In the genomic region with DNA sequence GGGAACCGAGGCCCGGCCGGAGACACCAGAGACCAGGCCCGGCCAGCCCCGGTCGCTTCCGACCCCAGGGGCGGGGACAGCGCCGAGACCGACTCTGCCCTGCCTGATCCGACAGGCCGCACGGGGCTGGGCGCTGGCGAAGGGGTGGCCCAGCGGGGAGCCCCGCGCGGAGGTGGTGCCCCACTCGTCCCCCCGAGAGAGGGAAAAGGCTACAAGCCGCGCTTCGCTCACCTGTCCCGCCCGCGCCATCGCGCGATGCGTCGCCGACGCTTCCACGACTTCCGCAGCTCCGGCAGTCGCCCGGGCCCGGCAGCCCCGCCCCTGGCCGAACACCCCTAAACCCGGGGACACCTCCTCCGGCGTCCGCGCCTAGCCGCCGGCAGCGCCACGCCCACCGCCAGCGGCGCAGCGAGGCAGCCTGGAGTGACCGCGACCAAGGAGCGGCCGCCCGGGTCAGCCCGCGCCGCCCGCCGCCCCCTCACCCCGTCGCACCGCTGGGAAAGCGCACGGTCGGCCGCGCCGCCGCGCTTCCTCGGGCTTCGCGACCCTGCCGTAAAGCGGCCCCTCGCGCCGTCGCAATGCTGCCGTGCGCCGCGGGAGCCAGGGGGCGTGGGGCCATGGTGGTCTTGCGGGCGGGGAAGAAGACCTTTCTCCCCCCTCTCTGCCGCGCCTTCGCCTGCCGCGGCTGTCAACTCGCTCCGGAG, we compare ENCODE assay signal across 1 cellular context.
TF ChIP-seq lines count a peak whose summit lies in the region.

Gene BAG5, minus strand, starts transcription at position 273 of the 704 bp plus-strand sequence. CDS start 1,493 bp downstream, outside the sequence.
A gene with protein sequence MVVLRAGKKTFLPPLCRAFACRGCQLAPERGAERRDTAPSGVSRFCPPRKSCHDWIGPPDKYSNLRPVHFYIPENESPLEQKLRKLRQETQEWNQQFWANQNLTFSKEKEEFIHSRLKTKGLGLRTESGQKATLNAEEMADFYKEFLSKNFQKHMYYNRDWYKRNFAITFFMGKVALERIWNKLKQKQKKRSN (plus strand): TSS at position 576 of the 704 bp plus-strand sequence. CDS start 42 bp downstream, at position 618.

TF ChIP-seq in K562, 482 proteins besides CTCF, POLR2A, EP300 and RAD21 (continued from another document and continues in another):
- TF ChIP-seq ZBTB40 (IDR thresholded peaks at IDR 0.05) (0 out of 2 replicates have a peak, but pooled peaks have one; percentile 16), ZBTB40 (CRISPR knock-in tag; IDR thresholded peaks at IDR 0.05) (no peak), SRSF9 (IDR thresholded peaks at IDR 0.05; ENCODE audit: borderline replicate concordance, low read depth, low read length) (no peak), CREB3L1 (IDR thresholded peaks at IDR 0.05; ENCODE audit: borderline replicate concordance, low read depth) (peak; percentile 87), ARID1B (IDR thresholded peaks at IDR 0.05) (no peak), ESRRB (CRISPR knock-in tag; IDR thresholded peaks at IDR 0.05; ENCODE audit: borderline replicate concordance) (no peak), RBM22 (IDR thresholded peaks at IDR 0.05; ENCODE audit: low read depth, low read length, poor library complexity, severe bottlenecking) (no peak), E2F8 (IDR thresholded peaks at IDR 0.05; ENCODE audit: low read depth, partially characterized antibody) (peak; percentile 52), ELF1 (tag; IDR thresholded peaks at IDR 0.05) (peak; percentile 68), ZNF644 (tag; IDR thresholded peaks at IDR 0.05; ENCODE audit: low read depth) (no peak), MXI1 (IDR thresholded peaks at IDR 0.05; ENCODE audit: low read depth, low read length) (no peak), ZNF212 (CRISPR knock-in tag; IDR thresholded peaks at IDR 0.05) (no peak), EP400 (IDR thresholded peaks at IDR 0.05) (peak; percentile 73; the same call in 1 of the 2 replicates), DNMT1 (IDR thresholded peaks at IDR 0.05) (no peak), HDAC6 (IDR thresholded peaks at IDR 0.05; ENCODE audit: low read depth, low read length) (no peak), POU5F1 (IDR thresholded peaks at IDR 0.05; ENCODE audit: borderline replicate concordance, low read depth, low read length, partially characterized antibody) (no peak), MIER1 (IDR thresholded peaks at IDR 0.05; ENCODE audit: low read depth) (no peak), RBBP5 (IDR thresholded peaks at IDR 0.05; ENCODE audit: borderline replicate concordance, insufficient read depth, low read length, poor library complexity, severe bottlenecking) (peak; percentile 97), AFF4 (CRISPR knock-in tag; IDR thresholded peaks at IDR 0.05) (no peak)
- TF ChIP-seq, protein P1, sequence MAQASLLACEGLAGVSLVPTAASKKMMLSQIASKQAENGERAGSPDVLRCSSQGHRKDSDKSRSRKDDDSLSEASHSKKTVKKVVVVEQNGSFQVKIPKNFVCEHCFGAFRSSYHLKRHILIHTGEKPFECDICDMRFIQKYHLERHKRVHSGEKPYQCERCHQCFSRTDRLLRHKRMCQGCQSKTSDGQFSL (CRISPR knock-in tag; IDR thresholded peaks at IDR 0.05), result no peak
- TF ChIP-seq, protein P1 (tag; IDR thresholded peaks at IDR 0.05), result no peak
- TF ChIP-seq, protein P2, sequence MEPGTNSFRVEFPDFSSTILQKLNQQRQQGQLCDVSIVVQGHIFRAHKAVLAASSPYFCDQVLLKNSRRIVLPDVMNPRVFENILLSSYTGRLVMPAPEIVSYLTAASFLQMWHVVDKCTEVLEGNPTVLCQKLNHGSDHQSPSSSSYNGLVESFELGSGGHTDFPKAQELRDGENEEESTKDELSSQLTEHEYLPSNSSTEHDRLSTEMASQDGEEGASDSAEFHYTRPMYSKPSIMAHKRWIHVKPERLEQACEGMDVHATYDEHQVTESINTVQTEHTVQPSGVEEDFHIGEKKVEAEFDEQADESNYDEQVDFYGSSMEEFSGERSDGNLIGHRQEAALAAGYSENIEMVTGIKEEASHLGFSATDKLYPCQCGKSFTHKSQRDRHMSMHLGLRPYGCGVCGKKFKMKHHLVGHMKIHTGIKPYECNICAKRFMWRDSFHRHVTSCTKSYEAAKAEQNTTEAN (CRISPR knock-in tag; IDR thresholded peaks at IDR 0.05), result no peak
- TF ChIP-seq, protein P3, sequence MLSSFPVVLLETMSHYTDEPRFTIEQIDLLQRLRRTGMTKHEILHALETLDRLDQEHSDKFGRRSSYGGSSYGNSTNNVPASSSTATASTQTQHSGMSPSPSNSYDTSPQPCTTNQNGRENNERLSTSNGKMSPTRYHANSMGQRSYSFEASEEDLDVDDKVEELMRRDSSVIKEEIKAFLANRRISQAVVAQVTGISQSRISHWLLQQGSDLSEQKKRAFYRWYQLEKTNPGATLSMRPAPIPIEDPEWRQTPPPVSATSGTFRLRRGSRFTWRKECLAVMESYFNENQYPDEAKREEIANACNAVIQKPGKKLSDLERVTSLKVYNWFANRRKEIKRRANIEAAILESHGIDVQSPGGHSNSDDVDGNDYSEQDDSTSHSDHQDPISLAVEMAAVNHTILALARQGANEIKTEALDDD (IDR thresholded peaks at IDR 0.05), result no peak
- TF ChIP-seq, protein P4, sequence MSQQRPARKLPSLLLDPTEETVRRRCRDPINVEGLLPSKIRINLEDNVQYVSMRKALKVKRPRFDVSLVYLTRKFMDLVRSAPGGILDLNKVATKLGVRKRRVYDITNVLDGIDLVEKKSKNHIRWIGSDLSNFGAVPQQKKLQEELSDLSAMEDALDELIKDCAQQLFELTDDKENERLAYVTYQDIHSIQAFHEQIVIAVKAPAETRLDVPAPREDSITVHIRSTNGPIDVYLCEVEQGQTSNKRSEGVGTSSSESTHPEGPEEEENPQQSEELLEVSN (IDR thresholded peaks at IDR 0.05; ENCODE audit: borderline replicate concordance in 1 of 2, extremely low read depth in 1 of 2, insufficient read depth in 1 of 2, insufficient read length in 1 of 2, low read depth in 1 of 2, low read length in 1 of 2, poor library complexity in 1 of 2, severe bottlenecking in 1 of 2), result peak in 1 of 2 experiments; percentile 70
